ENCODE assay signal across 25 cellular contexts in genomic region chr6:5677219-5678000, GRCh38.
A peak's percentile ranks its signal among the peaks of the same experiment; 100 is the strongest.
DNase-seq lines count a peak whose midpoint lies in the region; ATAC-seq, FAIRE-seq and TF ChIP-seq lines count a peak whose summit lies in the region.
"Had no signal": no experiment of that assay in that cellular context is flagged by ENCODE, and none has a peak within 500 bp of the region (broad histone marks: within the 10 kb centered on the region; RNA-seq: fewer than 3 reads in every experiment).

No MANE protein-coding gene starts in this region.

- H3K36me3 ChIP-seq in HepG2 (replicated peaks in 1 of 2; ENCODE audit: control insufficient read depth in 1 of 2, insufficient read depth in 2 of 2, low read length in 2 of 2) (no peaks in the 10 kb centered on the region), right lobe of liver (no peaks in the 10 kb centered on the region), left lung (no peaks in the 10 kb centered on the region), upper lobe of right lung (no peaks in the 10 kb centered on the region), HAP-1 (replicated peaks) (no peaks in the 10 kb centered on the region)
- H3K36me3 ChIP-seq: BLaER1 had no signal

- H3K9me3 ChIP-seq in HepG2 (ENCODE audit: low read length) (no peaks in the 10 kb centered on the region), right lobe of liver (no peaks in the 10 kb centered on the region), left lung (no peaks in the 10 kb centered on the region), upper lobe of right lung (no peaks in the 10 kb centered on the region), HAP-1 (no peaks in the 10 kb centered on the region)
- H3K9me3 ChIP-seq: BLaER1, testis had no signal

- no peak overlapping the region for H3K4me2 ChIP-seq in HepG2 (ENCODE audit: low read depth, low read length)
- H3K4me2 ChIP-seq: BLaER1, KMS-11 had no signal

- H3K4me1 ChIP-seq in HepG2 (ENCODE audit: insufficient read depth, low read length) (no peaks in the 10 kb centered on the region), right lobe of liver (no peaks in the 10 kb centered on the region), left lung (peaks cover 7 to 27% of the 10 kb centered on the region in 2 donors), upper lobe of right lung (peaks cover 15% of the 10 kb centered on the region), HAP-1 (no peaks in the 10 kb centered on the region)
- H3K4me1 ChIP-seq: testis had no signal

- in situ Hi-C loops in HepG2 (cut with HindIII; ENCODE audit: extremely low pct_ligation_motif_present, low pct_unique_long_range_greater_than_20kb), result no loop called here
- in situ Hi-C loops in HAP-1 (cut with MboI; ENCODE audit: low sequenced_read_pairs), result no loop called here

- no peak overlapping the region for H3K4me3 ChIP-seq in HepG2 (replicated peaks in 1 of 3; ENCODE audit: insufficient read depth in 1 of 3, low read depth in 2 of 3, low read length in 3 of 3)
- H3K4me3 ChIP-seq in right lobe of liver, result no peak overlapping the region
- no peak overlapping the region for H3K4me3 ChIP-seq in left lung
- H3K4me3 ChIP-seq in upper lobe of right lung, result no peak overlapping the region
- H3K4me3 ChIP-seq in HAP-1, result no peak overlapping the region
- H3K4me3 ChIP-seq: BLaER1, coronary artery, testis had no signal

- TF ChIP-seq EP300 in HepG2 (IDR thresholded peaks at IDR 0.05; ENCODE audit: low read depth in 2 of 2, low read length in 2 of 2) (no peak), HepG2 (CRISPR knock-in tag; IDR thresholded peaks at IDR 0.05; ENCODE audit: borderline replicate concordance) (no peak)

- H3K27me3 ChIP-seq in HepG2 (ENCODE audit: control insufficient read depth in 1 of 2, insufficient read depth in 2 of 2, low read length in 2 of 2) (no peaks in the 10 kb centered on the region), right lobe of liver (no peaks in the 10 kb centered on the region), left lung (no peaks in the 10 kb centered on the region), upper lobe of right lung (no peaks in the 10 kb centered on the region), HAP-1 (ENCODE audit: low read depth) (no peaks in the 10 kb centered on the region)
- H3K27me3 ChIP-seq: BLaER1, testis had no signal

- no peaks in the 10 kb centered on the region for H3K79me2 ChIP-seq in HepG2 (ENCODE audit: insufficient read depth, low read length)

- H3K27ac ChIP-seq in HepG2 (ENCODE audit: extremely low read length, insufficient read depth, low read length) (no peak overlapping the region), right lobe of liver (no peak overlapping the region), left lung (no peak overlapping the region), upper lobe of right lung (no peak overlapping the region)
- H3K27ac ChIP-seq: BLaER1, coronary artery, KMS-11, testis had no signal

- no peak for FAIRE-seq in HepG2 (lab: Jason Lieb, UNC)
- FAIRE-seq: H1 had no signal

- no peak for TF ChIP-seq POLR2A in HepG2 (IDR thresholded peaks at IDR 0.05; ENCODE audit: insufficient read depth in 1 of 2, low read depth in 2 of 2, low read length in 2 of 2)
- TF ChIP-seq POLR2A in right lobe of liver (IDR thresholded peaks at IDR 0.05), result no peak

- 95% methylated on average over 6 of the region's 6 CpGs for WGBS in HepG2 (ENCODE audit: low lambda C conversion rate)
- WGBS in right lobe of liver (ENCODE audit: insufficient coverage, low coverage, low lambda C conversion rate, missing lambda C conversion rate), result 80% methylated on average over 6 of the region's 6 CpGs

- no peaks in the 10 kb centered on the region for H4K20me1 ChIP-seq in HepG2 (ENCODE audit: insufficient read depth, low read length)
- H4K20me1 ChIP-seq: BLaER1 had no signal

- TF ChIP-seq CTCF in HepG2 (CRISPR knock-in tag; IDR thresholded peaks at IDR 0.05) (no peak), right lobe of liver (IDR thresholded peaks at IDR 0.05) (no peak), left lung (IDR thresholded peaks at IDR 0.05) (no peak), upper lobe of right lung (IDR thresholded peaks at IDR 0.05) (no peak)

- intact Hi-C loops in HepG2 (cut with micrococcal nuclease; ENCODE audit: unreplicated experiment) (no loop called here), right lobe of liver (cut with DNase I) (no loop called here), left lung (cut with DNase I) (no loop called here), upper lobe of right lung (cut with DNase I) (no loop called here)

- CTCF ChIA-PET in HepG2 (lab: Yijun Ruan, JAX; ENCODE audit: low intra/inter-chr PET ratio, low total read pairs), result no interaction called here

- ATAC-seq in HepG2 (no peak), right lobe of liver (no peak), left lung (peak; percentile 50), upper lobe of right lung (peak; percentile 51), HG03442 (IDR thresholded peaks at IDR 0.05; ENCODE audit: unreplicated experiment) (no peak)

- no TSS peak for BruUV-seq in HepG2 (replicated peaks; lab: Mats Ljungman, UMichigan)

- H2AFZ ChIP-seq in HepG2 (ENCODE audit: low read length), result no peak overlapping the region

- POLR2A ChIA-PET in HepG2 (lab: Yijun Ruan, JAX), result no interaction called here

- DNase-seq in HepG2 (ENCODE audit: low spot score), result no peak
- no peak for DNase-seq in right lobe of liver
- peak; percentile 42 for DNase-seq in astrocyte of the hippocampus (ENCODE audit: low read depth, low spot score)
- no peak for DNase-seq in left lung
- DNase-seq in upper lobe of right lung, result no peak
- DNase-seq in HAP-1 (ENCODE audit: low spot score in 2 of 2), result no peak
- DNase-seq in retina, result no peak
- DNase-seq: activated CD4-positive, alpha-beta T cell treated with anti-CD3 and anti-CD28 coated beads, Interleukin-2, amount 50 U/mL, for 48 hours; activated CD4-positive, CD25-positive, alpha-beta regulatory T cell; activated effector memory CD4-positive, alpha-beta T cell treated with anti-CD3 and anti-CD28 coated beads, Interleukin-2, amount 50 U/mL, for 16 hours; COR-L47; NCI-H187; NCI-H2227 treated with DMSO at 0.1 percent for 48 hours; NCI-H748 treated with DMSO at 0.1 percent for 48 hours; nucleus accumbens; Right ventricle myocardium superior; stimulated activated CD4-positive, alpha-beta T cell treated with anti-CD3 and anti-CD28 coated beads, Interleukin-4, amount 100 ng/mL, for 4 hours; stimulated activated naive CD4-positive, alpha-beta T cell; T1000; testis had no signal

- H3K9ac ChIP-seq in HepG2 (ENCODE audit: insufficient read depth, low read depth, low read length), result no peak overlapping the region
- H3K9ac ChIP-seq: BLaER1, KMS-11 had no signal

- TF ChIP-seq RAD21 in HepG2 (CRISPR knock-in tag; IDR thresholded peaks at IDR 0.05), result no peak

TF ChIP-seq in HepG2, 621 proteins besides CTCF, POLR2A, EP300 and RAD21:
- TF ChIP-seq ZNF597 (CRISPR knock-in tag; IDR thresholded peaks at IDR 0.05), result no peak
- TF ChIP-seq CEBPB (IDR thresholded peaks at IDR 0.05; ENCODE audit: borderline replicate concordance, low read depth, low read length), result peak; percentile 41; the same call in 1 of the 2 replicates

Comparison
In these comparisons a context has a peak if more than half of its experiments do, and no peak if none do; other contexts are left out.
1. ATAC-seq: peak in left lung (single experiment) and upper lobe of right lung (single experiment); none in HepG2 (single experiment), right lobe of liver (0 of 4) and HG03442 (single experiment).